ENCODE assay signal across 24 cellular contexts in genomic region chr7:132497098-132497497, GRCh38.
DNase-seq lines count a peak whose midpoint lies in the region; ATAC-seq and TF ChIP-seq lines count a peak whose summit lies in the region.
"Had no signal": no experiment of that assay in that cellular context is flagged by ENCODE, and none has a peak within 500 bp of the region (broad histone marks: within the 10 kb centered on the region; RNA-seq: fewer than 3 reads in every experiment).

No MANE protein-coding gene starts in this region.

- H3K4me3 ChIP-seq in BE2C (ENCODE audit: low read depth, low read length) (peak overlapping the region; percentile 13), SK-N-SH (ENCODE audit: low read depth in 2 of 2, low read length in 1 of 2) (no peak overlapping the region)
- H3K4me3 ChIP-seq: A549, BLaER1, GM12878 had no signal

- no peak overlapping the region for H2AFZ ChIP-seq in SK-N-SH (ENCODE audit: low read depth)

- peak in 1 of 2 experiments; percentile 81; a peak in 1 of 4 replicates for TF ChIP-seq EP300 in SK-N-SH (IDR thresholded peaks at IDR 0.05; ENCODE audit: borderline replicate concordance in 1 of 2, low read depth in 1 of 2, low read length in 1 of 2)

- CTCF ChIA-PET in SK-N-SH (lab: Yijun Ruan, JAX), result interaction anchor here (0.8 to 1.7 kb wide), 10 partner anchors 8 to 806 kb away, joined by 3 to 7 read pairs (median 4); no protein-coding TSS in a partner anchor

- no peaks in the 10 kb centered on the region for H3K9me2 ChIP-seq in SK-N-SH

- no peaks in the 10 kb centered on the region for H3K36me3 ChIP-seq in BE2C
- H3K36me3 ChIP-seq in SK-N-SH (replicated peaks in 1 of 2; ENCODE audit: control insufficient read depth in 1 of 2, insufficient read depth in 2 of 2, low read length in 1 of 2), result no peaks in the 10 kb centered on the region
- H3K36me3 ChIP-seq: BLaER1 had no signal

- POLR2A ChIA-PET in SK-N-SH (lab: Yijun Ruan, JAX), result interaction anchor here (0.6 kb wide), 1 partner anchor 1247 kb away, joined by 3 read pairs; no protein-coding TSS in a partner anchor

- peaks cover 2% of the 10 kb centered on the region for H3K9me3 Mint-ChIP-seq in neural crest cell
- H3K9me3 Mint-ChIP-seq: CD14-positive monocyte had no signal

- TF ChIP-seq RAD21 in SK-N-SH (IDR thresholded peaks at IDR 0.05; ENCODE audit: low read length), result no peak; the same call in 1 of the 2 replicates

- H3K27ac ChIP-seq in SK-N-SH (ENCODE audit: low read depth in 2 of 2, low read length in 1 of 2), result peak overlapping the region in 1 of 2 experiments; percentile 61; a peak in 2 of 4 replicates
- H3K27ac ChIP-seq: 22Rv1, A549, BLaER1 had no signal

- TF ChIP-seq CTCF in BE2C (IDR thresholded peaks at IDR 0.05; ENCODE audit: low read depth, low read length) (no peak), SK-N-SH (IDR thresholded peaks at IDR 0.05) (no peak), neural crest cell (conservative IDR thresholded peaks at IDR 0.05) (no peak)

- H3K9me3 ChIP-seq in BE2C (no peaks in the 10 kb centered on the region), SK-N-SH (no peaks in the 10 kb centered on the region)
- H3K9me3 ChIP-seq: A549, BLaER1 had no signal

- H3K9ac ChIP-seq in SK-N-SH, result no peak overlapping the region
- H3K9ac ChIP-seq: BLaER1 had no signal

- no peaks in the 10 kb centered on the region for H3F3A ChIP-seq in SK-N-SH (replicated peaks; ENCODE audit: insufficient read depth)

- ATAC-seq in HG02610 (IDR thresholded peaks at IDR 0.05; ENCODE audit: unreplicated experiment), result no peak
- ATAC-seq: A549, GM12878 had no signal

- no peaks in the 10 kb centered on the region for H3K79me2 ChIP-seq in SK-N-SH (ENCODE audit: insufficient read depth)

- peak overlapping the region; percentile 50 for H3K27ac Mint-ChIP-seq in neural crest cell (ENCODE audit: unreplicated experiment)
- H3K27ac Mint-ChIP-seq: B cell; CD4-positive, alpha-beta memory T cell; CD4-positive, CD25-positive, alpha-beta regulatory T cell; CD8-positive, alpha-beta memory T cell had no signal

- WGBS in SK-N-SH (ENCODE audit: low lambda C conversion rate), result 61% methylated on average over 5 of the region's 5 CpGs

- peaks cover 27% of the 10 kb centered on the region for H3K4me1 Mint-ChIP-seq in neural crest cell
- H3K4me1 Mint-ChIP-seq: B cell; CD14-positive monocyte; CD4-positive, CD25-positive, alpha-beta regulatory T cell had no signal

- peaks cover 2% of the 10 kb centered on the region for H3K36me3 Mint-ChIP-seq in neural crest cell (ENCODE audit: low read depth)
- H3K36me3 Mint-ChIP-seq: CD14-positive monocyte; CD4-positive, alpha-beta memory T cell; CD4-positive, CD25-positive, alpha-beta regulatory T cell had no signal

- H3K4me3 Mint-ChIP-seq in neural crest cell, result no peak overlapping the region
- H3K4me3 Mint-ChIP-seq: B cell; CD14-positive monocyte; CD4-positive, alpha-beta memory T cell; CD4-positive, CD25-positive, alpha-beta regulatory T cell; CD8-positive, alpha-beta memory T cell had no signal

- H3K4me1 ChIP-seq in BE2C (peaks cover 59% of the 10 kb centered on the region), SK-N-SH (ENCODE audit: control insufficient read depth in 1 of 2, insufficient read depth in 2 of 2, low read depth in 1 of 2, low read length in 1 of 2) (peaks cover 0 to 78% of the 10 kb centered on the region in 2 experiments; a peak in 2 of 4 replicates)
- H3K4me1 ChIP-seq: A549 had no signal

- H3K4me2 ChIP-seq in SK-N-SH, result no peak overlapping the region
- H3K4me2 ChIP-seq: A549, BLaER1 had no signal

- DNase-seq in BE2C (no peak), SK-N-SH (peak; percentile 49), neural crest cell (ENCODE audit: low read depth, low spot score) (no peak), NCI-H2107 treated with DMSO at 0.1 percent for 48 hours (lab: John Stamatoyannopoulos, UW; ENCODE audit: unreplicated experiment) (no peak)
- DNase-seq: AML-193; C1 segment of cervical spinal cord; CD4-positive, alpha-beta memory T cell; CD4-positive, CD25-positive, alpha-beta regulatory T cell; CD8-positive, alpha-beta memory T cell; COR-L47; DMS 273 treated with DMSO at 0.1 percent for 48 hours; DMS153; DMS53; DMS79; DND-41; EL; GDM1 had no signal

- no peaks in the 10 kb centered on the region for H3K27me3 Mint-ChIP-seq in neural crest cell (ENCODE audit: low read depth)
- H3K27me3 Mint-ChIP-seq: CD4-positive, CD25-positive, alpha-beta regulatory T cell had no signal

- no peaks in the 10 kb centered on the region; the same call in 1 of the 2 replicates for H4K20me1 ChIP-seq in SK-N-SH (ENCODE audit: insufficient read depth)
- H4K20me1 ChIP-seq: BLaER1 had no signal

- H3K27me3 ChIP-seq in BE2C, result no peaks in the 10 kb centered on the region
- H3K27me3 ChIP-seq in SK-N-SH (ENCODE audit: insufficient read depth), result no peaks in the 10 kb centered on the region
- H3K27me3 ChIP-seq: BLaER1 had no signal

TF ChIP-seq in SK-N-SH, 30 proteins besides CTCF, POLR2A, EP300 and RAD21:
- TF ChIP-seq TCF12 (IDR thresholded peaks at IDR 0.05) (no peak), GATA2 (CRISPR knock-in tag; IDR thresholded peaks at IDR 0.05) (peak; percentile 91), NRF1 (IDR thresholded peaks at IDR 0.05; ENCODE audit: low read depth, low read length) (no peak), ELF1 (IDR thresholded peaks at IDR 0.05) (no peak), MXI1 (IDR thresholded peaks at IDR 0.05; ENCODE audit: low read depth, low read length) (no peak; the same call in 1 of the 2 replicates), RXRA (IDR thresholded peaks at IDR 0.05; ENCODE audit: borderline replicate concordance, low read depth) (no peak), RFX5 (IDR thresholded peaks at IDR 0.05; ENCODE audit: low read length) (no peak), MAX (IDR thresholded peaks at IDR 0.05; ENCODE audit: low read depth) (no peak), TAF1 (IDR thresholded peaks at IDR 0.05; ENCODE audit: borderline replicate concordance, low read depth, low read length) (no peak), CHD2 (IDR thresholded peaks at IDR 0.05; ENCODE audit: low read length, partially characterized antibody) (peak; percentile 50), IRF3 (IDR thresholded peaks at IDR 0.05; ENCODE audit: low read depth, low read length) (no peak), JUND (IDR thresholded peaks at IDR 0.05) (no peak), SMC3 (IDR thresholded peaks at IDR 0.05; ENCODE audit: low read depth, low read length) (no peak), POLR2AphosphoS5 (IDR thresholded peaks at IDR 0.05; ENCODE audit: low read depth, low read length) (no peak), FOXM1 (IDR thresholded peaks at IDR 0.05; ENCODE audit: low read depth) (no peak), PBX3 (IDR thresholded peaks at IDR 0.05) (no peak), SIN3A (IDR thresholded peaks at IDR 0.05; ENCODE audit: borderline replicate concordance, low read depth, low read length) (no peak), MEF2A (IDR thresholded peaks at IDR 0.05; ENCODE audit: borderline replicate concordance, low read depth) (no peak), GABPA (IDR thresholded peaks at IDR 0.05; ENCODE audit: low read depth) (no peak), RCOR1 (IDR thresholded peaks at IDR 0.05; ENCODE audit: low read length) (peak; percentile 61; the same call in 1 of the 2 replicates)
